ENCODE assay signal across 2 cellular contexts in the genomic region with DNA sequence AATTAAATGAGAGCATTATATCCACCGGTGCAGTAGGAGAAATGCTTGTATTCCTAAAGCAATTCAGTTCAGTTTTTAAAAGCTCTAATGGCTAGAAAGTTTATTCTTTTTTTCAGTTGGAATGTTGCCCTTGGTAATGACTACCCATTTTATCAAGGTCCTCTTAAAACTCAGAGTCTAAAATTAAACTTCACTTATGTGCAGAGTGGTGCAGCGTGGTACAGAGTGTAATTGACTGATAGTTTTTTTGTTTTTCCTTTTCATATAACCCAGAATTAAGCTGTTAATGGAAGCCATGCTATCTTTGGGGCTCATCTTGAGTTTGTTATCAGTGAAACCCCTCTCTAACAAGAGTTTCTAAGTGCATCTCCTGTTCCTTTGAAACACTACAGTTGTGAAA.
A peak's percentile ranks its signal among the peaks of the same experiment; 100 is the strongest.
TF ChIP-seq lines count a peak whose summit lies in the region.

No MANE protein-coding gene starts in this region.

TF ChIP-seq in HEK293, 187 proteins besides CTCF, POLR2A, EP300 and RAD21 (continued from another document):
- TF ChIP-seq, protein P1, sequence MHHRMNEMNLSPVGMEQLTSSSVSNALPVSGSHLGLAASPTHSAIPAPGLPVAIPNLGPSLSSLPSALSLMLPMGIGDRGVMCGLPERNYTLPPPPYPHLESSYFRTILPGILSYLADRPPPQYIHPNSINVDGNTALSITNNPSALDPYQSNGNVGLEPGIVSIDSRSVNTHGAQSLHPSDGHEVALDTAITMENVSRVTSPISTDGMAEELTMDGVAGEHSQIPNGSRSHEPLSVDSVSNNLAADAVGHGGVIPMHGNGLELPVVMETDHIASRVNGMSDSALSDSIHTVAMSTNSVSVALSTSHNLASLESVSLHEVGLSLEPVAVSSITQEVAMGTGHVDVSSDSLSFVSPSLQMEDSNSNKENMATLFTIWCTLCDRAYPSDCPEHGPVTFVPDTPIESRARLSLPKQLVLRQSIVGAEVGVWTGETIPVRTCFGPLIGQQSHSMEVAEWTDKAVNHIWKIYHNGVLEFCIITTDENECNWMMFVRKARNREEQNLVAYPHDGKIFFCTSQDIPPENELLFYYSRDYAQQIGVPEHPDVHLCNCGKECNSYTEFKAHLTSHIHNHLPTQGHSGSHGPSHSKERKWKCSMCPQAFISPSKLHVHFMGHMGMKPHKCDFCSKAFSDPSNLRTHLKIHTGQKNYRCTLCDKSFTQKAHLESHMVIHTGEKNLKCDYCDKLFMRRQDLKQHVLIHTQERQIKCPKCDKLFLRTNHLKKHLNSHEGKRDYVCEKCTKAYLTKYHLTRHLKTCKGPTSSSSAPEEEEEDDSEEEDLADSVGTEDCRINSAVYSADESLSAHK (tag by site-specific recombination; IDR thresholded peaks at IDR 0.05): no peak
- TF ChIP-seq ZIC2 (tag by site-specific recombination; IDR thresholded peaks at IDR 0.05) (no peak), KLF1 (tag by site-specific recombination; IDR thresholded peaks at IDR 0.05) (no peak), ZNF561 (tag by site-specific recombination; IDR thresholded peaks at IDR 0.05; ENCODE audit: borderline replicate concordance) (no peak), ZNF530 (tag by site-specific recombination; IDR thresholded peaks at IDR 0.05; ENCODE audit: low read depth) (no peak)
- TF ChIP-seq, protein P2, sequence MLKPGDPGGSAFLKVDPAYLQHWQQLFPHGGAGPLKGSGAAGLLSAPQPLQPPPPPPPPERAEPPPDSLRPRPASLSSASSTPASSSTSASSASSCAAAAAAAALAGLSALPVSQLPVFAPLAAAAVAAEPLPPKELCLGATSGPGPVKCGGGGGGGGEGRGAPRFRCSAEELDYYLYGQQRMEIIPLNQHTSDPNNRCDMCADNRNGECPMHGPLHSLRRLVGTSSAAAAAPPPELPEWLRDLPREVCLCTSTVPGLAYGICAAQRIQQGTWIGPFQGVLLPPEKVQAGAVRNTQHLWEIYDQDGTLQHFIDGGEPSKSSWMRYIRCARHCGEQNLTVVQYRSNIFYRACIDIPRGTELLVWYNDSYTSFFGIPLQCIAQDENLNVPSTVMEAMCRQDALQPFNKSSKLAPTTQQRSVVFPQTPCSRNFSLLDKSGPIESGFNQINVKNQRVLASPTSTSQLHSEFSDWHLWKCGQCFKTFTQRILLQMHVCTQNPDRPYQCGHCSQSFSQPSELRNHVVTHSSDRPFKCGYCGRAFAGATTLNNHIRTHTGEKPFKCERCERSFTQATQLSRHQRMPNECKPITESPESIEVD (tag by site-specific recombination; IDR thresholded peaks at IDR 0.05): peak; percentile 13; the same call in 1 of the 2 replicates

TF ChIP-seq in SK-N-SH, 30 proteins besides CTCF, POLR2A, EP300 and RAD21:
- TF ChIP-seq, protein P3, sequence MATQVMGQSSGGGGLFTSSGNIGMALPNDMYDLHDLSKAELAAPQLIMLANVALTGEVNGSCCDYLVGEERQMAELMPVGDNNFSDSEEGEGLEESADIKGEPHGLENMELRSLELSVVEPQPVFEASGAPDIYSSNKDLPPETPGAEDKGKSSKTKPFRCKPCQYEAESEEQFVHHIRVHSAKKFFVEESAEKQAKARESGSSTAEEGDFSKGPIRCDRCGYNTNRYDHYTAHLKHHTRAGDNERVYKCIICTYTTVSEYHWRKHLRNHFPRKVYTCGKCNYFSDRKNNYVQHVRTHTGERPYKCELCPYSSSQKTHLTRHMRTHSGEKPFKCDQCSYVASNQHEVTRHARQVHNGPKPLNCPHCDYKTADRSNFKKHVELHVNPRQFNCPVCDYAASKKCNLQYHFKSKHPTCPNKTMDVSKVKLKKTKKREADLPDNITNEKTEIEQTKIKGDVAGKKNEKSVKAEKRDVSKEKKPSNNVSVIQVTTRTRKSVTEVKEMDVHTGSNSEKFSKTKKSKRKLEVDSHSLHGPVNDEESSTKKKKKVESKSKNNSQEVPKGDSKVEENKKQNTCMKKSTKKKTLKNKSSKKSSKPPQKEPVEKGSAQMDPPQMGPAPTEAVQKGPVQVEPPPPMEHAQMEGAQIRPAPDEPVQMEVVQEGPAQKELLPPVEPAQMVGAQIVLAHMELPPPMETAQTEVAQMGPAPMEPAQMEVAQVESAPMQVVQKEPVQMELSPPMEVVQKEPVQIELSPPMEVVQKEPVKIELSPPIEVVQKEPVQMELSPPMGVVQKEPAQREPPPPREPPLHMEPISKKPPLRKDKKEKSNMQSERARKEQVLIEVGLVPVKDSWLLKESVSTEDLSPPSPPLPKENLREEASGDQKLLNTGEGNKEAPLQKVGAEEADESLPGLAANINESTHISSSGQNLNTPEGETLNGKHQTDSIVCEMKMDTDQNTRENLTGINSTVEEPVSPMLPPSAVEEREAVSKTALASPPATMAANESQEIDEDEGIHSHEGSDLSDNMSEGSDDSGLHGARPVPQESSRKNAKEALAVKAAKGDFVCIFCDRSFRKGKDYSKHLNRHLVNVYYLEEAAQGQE (IDR thresholded peaks at IDR 0.05; ENCODE audit: low read depth, low read length): no peak
- no peak for TF ChIP-seq YY1 (IDR thresholded peaks at IDR 0.05; ENCODE audit: low read depth)
- TF ChIP-seq EZH2phosphoT487 (IDR thresholded peaks at IDR 0.05; ENCODE audit: borderline replicate concordance, low read depth): no peak
